In genomic region chr9:130940693-130941576, GRCh38 we compare ENCODE assay signal across 8 cellular contexts. TPM values are rescaled to one million over a fixed set of nuclear protein-coding genes. Genes with fewer than 3 reads are reported as not detected.
DNase-seq lines count a peak whose midpoint lies in the region; ATAC-seq, FAIRE-seq and TF ChIP-seq lines count a peak whose summit lies in the region.

No MANE protein-coding gene starts in this region.

- H2AK5ac ChIP-seq in H1 (ENCODE audit: low read depth, low read length): peak overlapping the region; percentile 75; the same call in 1 of the 2 replicates

- peak; percentile 58 for ATAC-seq in GM19328 (IDR thresholded peaks at IDR 0.05; ENCODE audit: unreplicated experiment)
- ATAC-seq in mucosa of descending colon: peak; percentile 92
- ATAC-seq in HG02870 (IDR thresholded peaks at IDR 0.05; ENCODE audit: unreplicated experiment): no peak

- H4K91ac ChIP-seq in H1 (replicated peaks; ENCODE audit: insufficient read length, low read length): peak overlapping the region; percentile 89

- H3K27ac ChIP-seq in AG04450 (ENCODE audit: low read depth, low read length) (no peak overlapping the region), H1 (ENCODE audit: low read depth, low read length) (no peak overlapping the region)

- FAIRE-seq in H1 (lab: Jason Lieb, UNC): no peak

- 0 out of 2 replicates have a peak overlapping the region, but pooled peaks have one; percentile 68 for H2AFZ ChIP-seq in H1 (ENCODE audit: low read length)

- H3K36me3 ChIP-seq in H1 (ENCODE audit: control insufficient read depth in 2 of 4, insufficient read depth in 4 of 4, low read length in 3 of 4): no peaks in the 10 kb centered on the region; a peak in 1 of 8 replicates
- H3K36me3 ChIP-seq in mucosa of descending colon (ENCODE audit: low read depth): no peaks in the 10 kb centered on the region

- TF ChIP-seq CTCF in AG04450 (IDR thresholded peaks at IDR 0.05; ENCODE audit: low read depth, low read length) (peak; percentile 78), H1 (IDR thresholded peaks at IDR 0.05; ENCODE audit: control extremely low read depth in 1 of 3, insufficient read depth in 1 of 3, low read depth in 1 of 3, low read length in 3 of 3) (peak in 2 of 3 experiments; percentile 90 to 97; a peak in 3 of 4 replicates), mucosa of descending colon (IDR thresholded peaks at IDR 0.05) (peak; percentile 77)

- H2BK120ac ChIP-seq in H1 (replicated peaks; ENCODE audit: low read depth, low read length): peak overlapping the region; percentile 76

- H3K4me3 ChIP-seq in AG04450 (ENCODE audit: low read depth, low read length) (no peak overlapping the region), H1 (ENCODE audit: extremely low read depth in 1 of 4, insufficient read depth in 2 of 4, low read depth in 3 of 4, low read length in 4 of 4) (peak overlapping the region in 1 of 4 experiments; percentile 96; a peak in 3 of 8 replicates), mucosa of descending colon (no peak overlapping the region)

- POLR2A ChIA-PET in AG04450 (lab: Yijun Ruan, JAX): no interaction called here
- POLR2A ChIA-PET in H1 (lab: Charles Lee; ENCODE audit: partially characterized antibody): no interaction called here

- H4K20me1 ChIP-seq in H1 (replicated peaks in 1 of 2; ENCODE audit: control insufficient read depth in 1 of 2, insufficient read depth in 2 of 2, low read length in 2 of 2): peaks cover 3 to 5% of the 10 kb centered on the region in 2 experiments

- peak; percentile 87 to 88 for TF ChIP-seq RAD21 in H1 (IDR thresholded peaks at IDR 0.05 in 1 of 2, conservative IDR thresholded peaks at IDR 0.05 in 1 of 2; ENCODE audit: low read depth in 2 of 2, low read length in 2 of 2)

- CTCF ChIA-PET in AG04450 (lab: Charles Lee) (interaction anchor here (1.2 kb wide), 1 partner anchor 15 kb away, joined by 6 read pairs; no protein-coding TSS in a partner anchor), H1 (lab: Charles Lee; ENCODE audit: partially characterized antibody) (interaction anchor here (1.0 to 8.2 kb wide), 18 partner anchors 9 to 273 kb away, joined by 3 to 69 read pairs (median 4); no protein-coding TSS in a partner anchor)

- no peak overlapping the region for H4K5ac ChIP-seq in H1 (ENCODE audit: insufficient read length, low read depth, low read length)

- intact Hi-C loops in mucosa of descending colon (cut with DNase I, micrococcal nuclease): loop anchor here in 1 of 2 donors (5.0 kb wide), 1 partner anchor 239 kb away; no protein-coding TSS in a partner anchor

- H3K23me2 ChIP-seq in H1 (ENCODE audit: low read depth, low read length): peaks cover 14% of the 10 kb centered on the region; the same call in 1 of the 2 replicates

- H3K4me1 ChIP-seq in H1 (replicated peaks in 1 of 4; ENCODE audit: control insufficient read depth in 3 of 4, insufficient read depth in 4 of 4, low read length in 3 of 4) (peaks cover 8 to 34% (median 15%) of the 10 kb centered on the region in 4 experiments), mucosa of descending colon (ENCODE audit: low read depth) (peaks cover 19% of the 10 kb centered on the region)

- peak overlapping the region; percentile 75 for H2BK5ac ChIP-seq in H1 (ENCODE audit: low read depth, low read length)

- peak overlapping the region; percentile 0 to 73 for H3K4me2 ChIP-seq in H1 (ENCODE audit: insufficient read depth in 1 of 2, low read depth in 2 of 2, low read length in 2 of 2)

- H3K79me2 ChIP-seq in H1 (ENCODE audit: control insufficient read depth in 1 of 2, insufficient read depth in 2 of 2, low read length in 2 of 2): no peaks in the 10 kb centered on the region

- H2BK15ac ChIP-seq in H1 (ENCODE audit: low read length): peak overlapping the region; percentile 92; the same call in 1 of the 2 replicates

- no peak for TF ChIP-seq EP300 in H1 (IDR thresholded peaks at IDR 0.05; ENCODE audit: borderline replicate concordance in 1 of 2, low read depth in 2 of 2, low read length in 2 of 2)

- peaks cover 39% of the 10 kb centered on the region for H3K27me3 ChIP-seq in AG04450 (ENCODE audit: control insufficient read depth, insufficient read depth, low read length)
- peaks cover 18 to 44% (median 32%) of the 10 kb centered on the region in 4 experiments for H3K27me3 ChIP-seq in H1 (replicated peaks in 1 of 4; ENCODE audit: control insufficient read depth in 3 of 4, extremely low read depth in 1 of 4, insufficient read depth in 3 of 4, low read length in 3 of 4)

- peak overlapping the region; percentile 48; the same call in 1 of the 2 replicates for H3K18ac ChIP-seq in H1 (ENCODE audit: extremely low read depth, low read length)

- no peak overlapping the region for H3K23ac ChIP-seq in H1 (ENCODE audit: insufficient read length)

- H3K56ac ChIP-seq in H1 (replicated peaks; ENCODE audit: insufficient read length, low read depth, low read length): no peak overlapping the region

- no peak overlapping the region for H3K9ac ChIP-seq in H1 (replicated peaks in 1 of 4; ENCODE audit: extremely low read depth in 1 of 4, low read depth in 3 of 4, low read length in 3 of 4)

- H3K9me3 ChIP-seq in AG04450 (ENCODE audit: control insufficient read depth, insufficient read depth, low read length) (no peaks in the 10 kb centered on the region), H1 (ENCODE audit: insufficient read depth in 2 of 2, low read depth in 1 of 2, low read length in 1 of 2) (no peaks in the 10 kb centered on the region), mucosa of descending colon (no peaks in the 10 kb centered on the region)

- DNase-seq in AG04450 (ENCODE audit: low read depth, low spot score) (no peak), NCI-H2196 (lab: John Stamatoyannopoulos, UW; ENCODE audit: unreplicated experiment) (peak; percentile 81), H1 (ENCODE audit: low read depth in 1 of 2, low spot score in 2 of 2) (peak; percentile 85 to 99), mucosa of descending colon (peak; percentile 90 to 95 (median 94))
- peak; percentile 32 to 58 for DNase-seq in activated CD8-positive, alpha-beta memory T cell treated with anti-CD3 and anti-CD28 coated beads for 1 hour (ENCODE audit: extremely low read depth in 1 of 2, low read depth in 1 of 2)
- DNase-seq in stimulated activated CD8-positive, alpha-beta memory T cell treated with anti-CD3 and anti-CD28 coated beads, Interleukin-7, amount 100 ng/mL, for 4 hours (ENCODE audit: low read depth in 2 of 2): peak; percentile 20 to 56

- no peak for TF ChIP-seq POLR2A in H1 (IDR thresholded peaks at IDR 0.05; ENCODE audit: control extremely low read depth in 1 of 2, low read depth in 2 of 2, low read length in 2 of 2)

- H2BK20ac ChIP-seq in H1 (ENCODE audit: low read length): peak overlapping the region; percentile 80; the same call in 1 of the 2 replicates

- WGBS in H1 (ENCODE audit: extremely low coverage in 1 of 2, insufficient coverage in 1 of 2, insufficient read length in 1 of 2, insufficient replicate concordance in 2 of 2, low coverage in 1 of 2, low lambda C conversion rate in 2 of 2, missing lambda C conversion rate in 1 of 2), 2 experiments: 13% methylated on average over 32 of the region's 36 CpGs; no CpG with 5 or more reads in 1 of the 2 experiments

- H2BK12ac ChIP-seq in H1 (ENCODE audit: low read depth, low read length): peak overlapping the region; percentile 90; the same call in 1 of the 2 replicates

- no peaks in the 10 kb centered on the region for H3K79me1 ChIP-seq in H1 (ENCODE audit: low read depth, low read length)

- H3K4ac ChIP-seq in H1 (replicated peaks; ENCODE audit: insufficient read length, low read depth, low read length): no peak overlapping the region

- H3K14ac ChIP-seq in H1 (ENCODE audit: insufficient read length): no peak overlapping the region

- peak overlapping the region; percentile 82; the same call in 1 of the 2 replicates for H4K8ac ChIP-seq in H1 (ENCODE audit: extremely low read depth, insufficient read depth, low read length)

TF ChIP-seq in H1, 55 proteins besides CTCF, POLR2A, EP300 and RAD21 (continues in another document):
- TF ChIP-seq YY1 (IDR thresholded peaks at IDR 0.05; ENCODE audit: low read depth, low read length) (peak; percentile 62; the same call in 1 of the 2 replicates), TCF12 (IDR thresholded peaks at IDR 0.05; ENCODE audit: low read depth, low read length) (0 out of 2 replicates have a peak, but pooled peaks have one; percentile 42), GABPA (IDR thresholded peaks at IDR 0.05; ENCODE audit: borderline replicate concordance, insufficient read depth, low read length) (0 out of 2 replicates have a peak, but pooled peaks have one; percentile 9), CHD2 (IDR thresholded peaks at IDR 0.05; ENCODE audit: low read length) (0 out of 2 replicates have a peak, but pooled peaks have one; percentile 8), SIN3A (conservative IDR thresholded peaks at IDR 0.05 in 1 of 2, IDR thresholded peaks at IDR 0.05 in 1 of 2; ENCODE audit: low read depth in 1 of 2, low read length in 2 of 2) (0 out of 4 replicates have a peak, but pooled peaks of 1 of the 2 experiments have one; percentile 38)

RNA-seq across cellular contexts. Expression of gene FIBCD1, which starts 1.9 kb away (rescaled TPM):
- 2.2 and 3.2 TPM in 2 replicates for polyA plus RNA-seq in AG04450 (2011; rRNA removed)
- polyA minus RNA-seq in AG04450 (2011; rRNA and poly(A)+ RNA removed): 1.2 and 2.3 TPM in 2 replicates
- 5.3 and 6.1 TPM in 2 replicates for total RNA-seq in H1 (2021; fragmentation: NEBNext Ultra II Directional; extraction: Animal tissue kit (Norgen Biotek cat#: 25700))
- polyA plus RNA-seq in H1 (2011; rRNA removed): 8.8 and 13.2 TPM in 2 replicates
- 5.6 TPM for polyA plus RNA-seq in H1 (2011; cell fraction: cytosol; rRNA removed)
- polyA plus RNA-seq in H1 (2011; cell fraction: nucleus; rRNA removed): 11.0 TPM
- polyA plus RNA-seq in H1 (2012, experiment 1 of 2): 3.9 to 10.9 TPM (median 7.8 TPM) in 4 replicates
- 5.2 TPM for polyA plus RNA-seq in H1 (2012, experiment 2 of 2)
- 11.6 TPM for polyA plus RNA-seq in H1 (2013, experiment 1 of 2)
- 10.8 TPM for polyA plus RNA-seq in H1 (2013, experiment 2 of 2)
- polyA minus RNA-seq in H1 (2011; rRNA and poly(A)+ RNA removed): 0.66 and 1.2 TPM in 2 replicates
- 2.1 TPM for polyA minus RNA-seq in H1 (2011; cell fraction: cytosol; rRNA and poly(A)+ RNA removed)
- polyA minus RNA-seq in H1 (2011; cell fraction: nucleus; rRNA and poly(A)+ RNA removed): 1.2 TPM
- 10 to 100 TPM in 1 of 3 donors, 1 to 10 TPM in 2; 2.6 to 10.7 (median 7.3) TPM for total RNA-seq in mucosa of descending colon

RNA-seq across cellular contexts. Expression of gene QRFP, which starts 44.3 kb away (rescaled TPM):
- polyA plus RNA-seq in AG04450 (2011; rRNA removed): not detected in 2 replicates
- not detected in 2 replicates for polyA minus RNA-seq in AG04450 (2011; rRNA and poly(A)+ RNA removed)
- not detected in 2 replicates for total RNA-seq in H1 (2021; fragmentation: NEBNext Ultra II Directional; extraction: Animal tissue kit (Norgen Biotek cat#: 25700))
- not detected in 2 replicates for polyA plus RNA-seq in H1 (2011; rRNA removed)
- polyA plus RNA-seq in H1 (2011; cell fraction: cytosol; rRNA removed): not detected
- polyA plus RNA-seq in H1 (2011; cell fraction: nucleus; rRNA removed): not detected
- 0.11 to 0.28 TPM in 2 of 4 replicates, not detected in the others for polyA plus RNA-seq in H1 (2012, experiment 1 of 2)
- 0.73 TPM for polyA plus RNA-seq in H1 (2012, experiment 2 of 2)
- polyA plus RNA-seq in H1 (2013, experiment 1 of 2): not detected
- polyA plus RNA-seq in H1 (2013, experiment 2 of 2): not detected
- polyA minus RNA-seq in H1 (2011; rRNA and poly(A)+ RNA removed): not detected in 2 replicates
- polyA minus RNA-seq in H1 (2011; cell fraction: cytosol; rRNA and poly(A)+ RNA removed): not detected
- polyA minus RNA-seq in H1 (2011; cell fraction: nucleus; rRNA and poly(A)+ RNA removed): not detected
- total RNA-seq in mucosa of descending colon: under 1 TPM in 2 of 3 donors, not detected in 1; 0.24 to 0.87 TPM
